In the genomic region with DNA sequence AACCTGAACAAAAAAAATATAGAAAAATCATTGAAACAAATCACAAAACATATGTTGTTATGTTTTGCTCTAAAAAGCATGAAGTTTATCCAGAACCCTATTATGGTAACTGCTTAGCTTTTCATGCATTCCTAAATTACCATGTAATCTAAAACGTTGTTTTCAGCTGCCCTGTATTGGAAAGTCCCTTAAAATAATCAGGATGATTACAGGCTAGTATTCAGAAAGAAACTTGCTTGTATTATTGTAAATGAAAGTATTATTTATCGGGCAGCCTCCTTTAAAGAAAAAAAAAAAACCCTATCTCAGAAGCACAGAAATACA, we compare ENCODE assay signal across 11 cellular contexts.
A peak's percentile ranks its signal among the peaks of the same experiment; 100 is the strongest.
DNase-seq lines count a peak whose midpoint lies in the region; ATAC-seq, FAIRE-seq and TF ChIP-seq lines count a peak whose summit lies in the region.
"Had no signal": no experiment of that assay in that cellular context is flagged by ENCODE, and none has a peak within 500 bp of the region (broad histone marks: within the 10 kb centered on the region; RNA-seq: fewer than 3 reads in every experiment).

No MANE protein-coding gene starts in this region.

- H3K4me1 ChIP-seq in endothelial cell of umbilical vein (ENCODE audit: control insufficient read depth, extremely low read depth, insufficient read depth, low read length) (peaks cover 39% of the 10 kb centered on the region), Peyer's patch (peaks cover 0 to 28% (median 0%) of the 10 kb centered on the region in 4 donors), HAP-1 (peaks cover 49% of the 10 kb centered on the region)
- no peaks in the 10 kb centered on the region for H3K4me1 ChIP-seq in naive thymus-derived CD4-positive, alpha-beta T cell (ENCODE audit: control insufficient read depth in 2 of 2, insufficient read depth in 2 of 2, low read length in 2 of 2)

- no peaks in the 10 kb centered on the region for H3K36me3 Mint-ChIP-seq in naive thymus-derived CD4-positive, alpha-beta T cell
- H3K36me3 Mint-ChIP-seq: CD14-positive monocyte had no signal

- peak; percentile 22 for DNase-seq in ACHN
- DNase-seq in RPMI7951 (ENCODE audit: low read depth), result peak; percentile 52
- DNase-seq in endothelial cell of umbilical vein (ENCODE audit: low read depth, low spot score), result no peak
- DNase-seq in non-pigmented ciliary epithelial cell (ENCODE audit: low read depth), result peak; percentile 30
- no peak for DNase-seq in Peyer's patch
- no peak for DNase-seq in HAP-1 (ENCODE audit: low spot score in 2 of 2)
- DNase-seq in naive thymus-derived CD4-positive, alpha-beta T cell, result no peak
- no peak for DNase-seq in left lobe of liver (ENCODE audit: low spot score)
- DNase-seq: amniotic stem cell, nucleus accumbens had no signal

- peak overlapping the region; percentile 54 for H3K9ac ChIP-seq in endothelial cell of umbilical vein (replicated peaks; ENCODE audit: extremely low read depth, insufficient read depth, low read length)

- intact Hi-C loops in endothelial cell of umbilical vein (cut with micrococcal nuclease), result loop anchor here (1.0 to 5.0 kb wide), 16 partner anchors 33 to 1020 kb away; partner anchors contain the start of gene RHOBTB1
- intact Hi-C loops in naive thymus-derived CD4-positive, alpha-beta T cell (cut with micrococcal nuclease), result loop anchor here (1.0 kb wide), 2 partner anchors 85 to 552 kb away; no protein-coding TSS in a partner anchor

- H3K9me3 Mint-ChIP-seq in naive thymus-derived CD4-positive, alpha-beta T cell, result peaks cover 0 to 4% (median 0%) of the 10 kb centered on the region in 11 donors

- no peak for FAIRE-seq in endothelial cell of umbilical vein (lab: Jason Lieb, UNC)

- no peaks in the 10 kb centered on the region for H3K79me2 ChIP-seq in endothelial cell of umbilical vein (ENCODE audit: control insufficient read depth, insufficient read depth, low read length)

- TF ChIP-seq POLR2A in endothelial cell of umbilical vein (IDR thresholded peaks at IDR 0.05; ENCODE audit: low read depth, low read length), result no peak
- TF ChIP-seq POLR2A in Peyer's patch (IDR thresholded peaks at IDR 0.05), result no peak

- H3K27me3 Mint-ChIP-seq in naive thymus-derived CD4-positive, alpha-beta T cell, result peaks cover 0 to 4% (median 0%) of the 10 kb centered on the region in 5 donors

- no peaks in the 10 kb centered on the region for H4K20me1 ChIP-seq in endothelial cell of umbilical vein (replicated peaks; ENCODE audit: control insufficient read depth, extremely low read depth, insufficient read depth, low read length)

- H3K4me3 ChIP-seq in endothelial cell of umbilical vein (replicated peaks in 1 of 3; ENCODE audit: insufficient read depth in 1 of 3, low read depth in 1 of 3, low read length in 3 of 3) (no peak overlapping the region), Peyer's patch (no peak overlapping the region), HAP-1 (no peak overlapping the region)
- H3K4me3 ChIP-seq in naive thymus-derived CD4-positive, alpha-beta T cell (ENCODE audit: low read length), result no peak overlapping the region

- CTCF ChIA-PET in endothelial cell of umbilical vein (lab: Charles Lee), result interaction anchor here (0.6 to 6.7 kb wide), 14 partner anchors 61 to 893 kb away, joined by 3 to 165 read pairs (median 6); no protein-coding TSS in a partner anchor
- CTCF ChIA-PET in naive thymus-derived CD4-positive, alpha-beta T cell (lab: Charles Lee), result interaction anchor here (1.0 to 1.8 kb wide), 2 partner anchors 83 to 85 kb away, joined by 3 to 18 read pairs; no protein-coding TSS in a partner anchor

- H3K27me3 ChIP-seq in endothelial cell of umbilical vein (ENCODE audit: control insufficient read depth in 2 of 2, insufficient read depth in 2 of 2, low read length in 2 of 2) (no peaks in the 10 kb centered on the region), Peyer's patch (no peaks in the 10 kb centered on the region), HAP-1 (ENCODE audit: low read depth) (no peaks in the 10 kb centered on the region)
- no peaks in the 10 kb centered on the region for H3K27me3 ChIP-seq in naive thymus-derived CD4-positive, alpha-beta T cell (ENCODE audit: control insufficient read depth in 2 of 2, insufficient read depth in 2 of 2, low read length in 2 of 2)

- H3K9me1 ChIP-seq in endothelial cell of umbilical vein (replicated peaks; ENCODE audit: control insufficient read depth, extremely low read depth, insufficient read depth, low read length), result no peaks in the 10 kb centered on the region

- peaks cover 0 to 15% (median 5%) of the 10 kb centered on the region in 7 donors for H3K4me1 Mint-ChIP-seq in naive thymus-derived CD4-positive, alpha-beta T cell

- in situ Hi-C loops in ACHN (cut with HindIII; ENCODE audit: low pct_ligation_motif_present, low pct_unique_long_range_greater_than_20kb, low sequenced_read_pairs), result no loop called here
- in situ Hi-C loops in HAP-1 (cut with MboI; ENCODE audit: low sequenced_read_pairs), result no loop called here

- H3K4me3 Mint-ChIP-seq in naive thymus-derived CD4-positive, alpha-beta T cell, result no peak overlapping the region
- H3K4me3 Mint-ChIP-seq: CD14-positive monocyte had no signal

- H3K9me3 ChIP-seq in endothelial cell of umbilical vein (replicated peaks; ENCODE audit: control insufficient read depth, insufficient read depth, low read length) (no peaks in the 10 kb centered on the region), Peyer's patch (no peaks in the 10 kb centered on the region), HAP-1 (no peaks in the 10 kb centered on the region)
- no peaks in the 10 kb centered on the region for H3K9me3 ChIP-seq in naive thymus-derived CD4-positive, alpha-beta T cell (ENCODE audit: control insufficient read depth in 2 of 3, low read length in 3 of 3)

- dilution Hi-C loops in endothelial cell of umbilical vein (cut with MboI; ENCODE audit: extremely low pct_ligation_motif_present, low sequenced_read_pairs), result no loop called here

- TF ChIP-seq CTCF in endothelial cell of umbilical vein (IDR thresholded peaks at IDR 0.05; ENCODE audit: extremely low read depth in 1 of 2, insufficient read depth in 1 of 2, low read depth in 1 of 2, low read length in 2 of 2) (no peak), Peyer's patch (IDR thresholded peaks at IDR 0.05) (no peak)

- no peak overlapping the region for H2AFZ ChIP-seq in endothelial cell of umbilical vein (ENCODE audit: low read depth, low read length)

- BruUV-seq in endothelial cell of umbilical vein (replicated peaks; lab: Mats Ljungman, UMichigan), result no TSS peak

- POLR2A ChIA-PET in endothelial cell of umbilical vein (lab: Charles Lee), result no interaction called here
- POLR2A ChIA-PET in naive thymus-derived CD4-positive, alpha-beta T cell (lab: Charles Lee), result no interaction called here

- no peak overlapping the region for H3K27ac Mint-ChIP-seq in naive thymus-derived CD4-positive, alpha-beta T cell
- H3K27ac Mint-ChIP-seq: CD14-positive monocyte had no signal

- peak overlapping the region; percentile 81 for H3K27ac ChIP-seq in endothelial cell of umbilical vein (ENCODE audit: insufficient read depth, low read depth, low read length)
- H3K27ac ChIP-seq in Peyer's patch, result peak overlapping the region in 1 of 4 donors; percentile 47
- H3K27ac ChIP-seq in naive thymus-derived CD4-positive, alpha-beta T cell (ENCODE audit: low read depth, low read length), result no peak overlapping the region

- H3K4me2 ChIP-seq in endothelial cell of umbilical vein (ENCODE audit: insufficient read depth, low read length), result peak overlapping the region; percentile 86

- H3K36me3 ChIP-seq in endothelial cell of umbilical vein (ENCODE audit: control insufficient read depth in 2 of 2, extremely low read depth in 1 of 2, insufficient read depth in 2 of 2, low read length in 2 of 2) (no peaks in the 10 kb centered on the region), Peyer's patch (no peaks in the 10 kb centered on the region), HAP-1 (replicated peaks) (no peaks in the 10 kb centered on the region)
- H3K36me3 ChIP-seq in naive thymus-derived CD4-positive, alpha-beta T cell (ENCODE audit: control insufficient read depth in 2 of 3, insufficient read depth in 3 of 3, low read length in 3 of 3), result no peaks in the 10 kb centered on the region

- ATAC-seq in naive thymus-derived CD4-positive, alpha-beta T cell, result no peak
- no peak for ATAC-seq in left lobe of liver

TF ChIP-seq in endothelial cell of umbilical vein, 7 proteins besides CTCF, POLR2A, EP300 and RAD21:
- no peak for TF ChIP-seq MAX (IDR thresholded peaks at IDR 0.05; ENCODE audit: insufficient read depth, insufficient read length)
- no peak for TF ChIP-seq POLR2AphosphoS5 (IDR thresholded peaks at IDR 0.05; ENCODE audit: insufficient read depth, low read depth, low read length)
- TF ChIP-seq MYC (IDR thresholded peaks at IDR 0.05; ENCODE audit: low read depth, low read length), result no peak
- no peak for TF ChIP-seq EZH2 (IDR thresholded peaks at IDR 0.05; ENCODE audit: borderline replicate concordance, low read depth, low read length, severe bottlenecking)
- TF ChIP-seq GATA2 (IDR thresholded peaks at IDR 0.05; ENCODE audit: insufficient read depth, insufficient read length, low read depth, low read length), result no peak
- TF ChIP-seq JUN (IDR thresholded peaks at IDR 0.05; ENCODE audit: borderline replicate concordance, insufficient read depth, insufficient read length, low read depth), result no peak
- TF ChIP-seq FOS (IDR thresholded peaks at IDR 0.05; ENCODE audit: borderline replicate concordance, insufficient read depth, low read length), result no peak

Comparison
In these comparisons a context has a peak if more than half of its experiments do, and no peak if none do; other contexts are left out.
1. DNase-seq: peak in ACHN (single experiment), RPMI7951 (single experiment) and non-pigmented ciliary epithelial cell (single experiment); none in endothelial cell of umbilical vein (single experiment), Peyer's patch (0 of 3), HAP-1 (0 of 2), naive thymus-derived CD4-positive, alpha-beta T cell (0 of 9) and left lobe of liver (single experiment).